In genomic region chr5:148904440-148904839, GRCh38 we compare ENCODE assay signal across 16 cellular contexts.
DNase-seq lines count a peak whose midpoint lies in the region; ATAC-seq and TF ChIP-seq lines count a peak whose summit lies in the region.
"Had no signal": no experiment of that assay in that cellular context is flagged by ENCODE, and none has a peak within 500 bp of the region (broad histone marks: within the 10 kb centered on the region; RNA-seq: fewer than 3 reads in every experiment).

No MANE protein-coding gene starts in this region.

- intact Hi-C loops in sciatic nerve (cut with DNase I) = no loop called here
- intact Hi-C loops in activated naive CD4-positive, alpha-beta T cell treated with anti-CD3 and anti-CD28 coated beads for 36 hours (cut with micrococcal nuclease) = no loop called here

- H3K27me3 ChIP-seq in GM23338 (ENCODE audit: insufficient read depth) = no peaks in the 10 kb centered on the region
- no peaks in the 10 kb centered on the region for H3K27me3 ChIP-seq in layer of hippocampus (ENCODE audit: control insufficient read depth, insufficient read depth, low read length)
- H3K27me3 ChIP-seq: body of pancreas, tibial nerve had no signal

- H4K20me1 ChIP-seq in GM23338 (replicated peaks; ENCODE audit: insufficient read depth) = no peaks in the 10 kb centered on the region

- no peaks in the 10 kb centered on the region for H3K36me3 ChIP-seq in GM23338 (ENCODE audit: insufficient read depth)
- H3K36me3 ChIP-seq: tibial nerve had no signal

- no peak overlapping the region for H3K4me3 ChIP-seq in GM23338
- H3K4me3 ChIP-seq: body of pancreas, tibial nerve had no signal

- no peak for TF ChIP-seq CTCF in GM23338 (conservative IDR thresholded peaks at IDR 0.05; ENCODE audit: low read depth in 2 of 2)
- TF ChIP-seq CTCF in RWPE1 (conservative IDR thresholded peaks at IDR 0.05; ENCODE audit: low read depth) = no peak
- TF ChIP-seq CTCF in GM10248 (IDR thresholded peaks at IDR 0.05; ENCODE audit: control extremely low read depth, extremely low read depth, low read depth, missing control alignments) = no peak

- H3K27ac Mint-ChIP-seq in GM23338 = no peak overlapping the region
- H3K27ac Mint-ChIP-seq in activated naive CD4-positive, alpha-beta T cell treated with anti-CD3 and anti-CD28 coated beads for 36 hours = no peak overlapping the region
- no peak overlapping the region for H3K27ac Mint-ChIP-seq in activated CD8-positive, alpha-beta memory T cell treated with anti-CD3 and anti-CD28 coated beads, Interleukin-2, amount 10 ng/mL, durations not matched to agents 7 days and 5 days
- H3K27ac Mint-ChIP-seq: activated T-helper 1 cell treated with anti-CD3 and anti-CD28 coated beads, Interleukin-12 subunit alpha, Interleukin-12 subunit beta, Interleukin-2, Interleukin-4 antibody, amounts not matched to agents 30 ng/mL and 10 ng/mL and 1 ng/mL, durations not matched to agents 14 hours and 24 hours and 36 hours; nephron progenitor cell had no signal

- no peaks in the 10 kb centered on the region for H3K9me3 Mint-ChIP-seq in GM23338
- H3K9me3 Mint-ChIP-seq in activated naive CD4-positive, alpha-beta T cell treated with anti-CD3 and anti-CD28 coated beads for 36 hours = no peaks in the 10 kb centered on the region
- no peaks in the 10 kb centered on the region for H3K9me3 Mint-ChIP-seq in activated CD8-positive, alpha-beta memory T cell treated with anti-CD3 and anti-CD28 coated beads, Interleukin-2, amount 10 ng/mL, durations not matched to agents 7 days and 5 days (ENCODE audit: low read depth)
- H3K9me3 Mint-ChIP-seq: activated T-helper 1 cell treated with anti-CD3 and anti-CD28 coated beads, Interleukin-12 subunit alpha, Interleukin-12 subunit beta, Interleukin-2, Interleukin-4 antibody, amounts not matched to agents 30 ng/mL and 10 ng/mL and 1 ng/mL, durations not matched to agents 14 hours and 24 hours and 36 hours; nephron progenitor cell had no signal

- H3K4me1 Mint-ChIP-seq in GM23338 = no peaks in the 10 kb centered on the region
- H3K4me1 Mint-ChIP-seq in activated naive CD4-positive, alpha-beta T cell treated with anti-CD3 and anti-CD28 coated beads for 36 hours (ENCODE audit: low read depth) = no peaks in the 10 kb centered on the region
- peaks cover 5% of the 10 kb centered on the region for H3K4me1 Mint-ChIP-seq in activated CD8-positive, alpha-beta memory T cell treated with anti-CD3 and anti-CD28 coated beads, Interleukin-2, amount 10 ng/mL, durations not matched to agents 7 days and 5 days

- H3K27ac ChIP-seq in GM23338 (ENCODE audit: low read depth) = no peak overlapping the region
- peak overlapping the region; percentile 63 for H3K27ac ChIP-seq in cingulate gyrus (ENCODE audit: low read depth, low read length)
- H3K27ac ChIP-seq in layer of hippocampus (ENCODE audit: low read depth, low read length) = peak overlapping the region; percentile 50
- no peak overlapping the region for H3K27ac ChIP-seq in RWPE1
- H3K27ac ChIP-seq: body of pancreas had no signal

- DNase-seq in GM23338 (ENCODE audit: low spot score) = no peak
- DNase-seq in sciatic nerve (ENCODE audit: low spot score) = no peak
- no peak for DNase-seq in RWPE1 (ENCODE audit: low spot score)
- no peak for DNase-seq in activated naive CD4-positive, alpha-beta T cell treated with anti-CD3 and anti-CD28 coated beads for 36 hours
- no peak for DNase-seq in activated CD8-positive, alpha-beta memory T cell treated with anti-CD3 and anti-CD28 coated beads, Interleukin-2, amount 10 ng/mL, durations not matched to agents 7 days and 5 days
- DNase-seq in GM10248 (ENCODE audit: extremely low spot score) = no peak
- DNase-seq: activated CD4-positive, alpha-beta T cell treated with anti-CD3 and anti-CD28 coated beads for 4 hours; nephron progenitor cell; PC-3; stimulated activated CD4-positive, alpha-beta T cell treated with anti-CD3 and anti-CD28 coated beads, Interleukin-12 subunit alpha, Interleukin-12 subunit beta, amount 100 ng/mL, for 4 hours had no signal

- peaks cover 5% of the 10 kb centered on the region; the same call in 1 of the 2 replicates for H3K4me1 ChIP-seq in GM23338 (ENCODE audit: insufficient read depth)
- H3K4me1 ChIP-seq: body of pancreas had no signal

- H3K27me3 Mint-ChIP-seq in GM23338 (ENCODE audit: insufficient read depth, low read depth, poor library complexity) = no peaks in the 10 kb centered on the region
- H3K27me3 Mint-ChIP-seq in activated naive CD4-positive, alpha-beta T cell treated with anti-CD3 and anti-CD28 coated beads for 36 hours (ENCODE audit: low read depth) = peaks cover 6% of the 10 kb centered on the region
- no peaks in the 10 kb centered on the region for H3K27me3 Mint-ChIP-seq in activated CD8-positive, alpha-beta memory T cell treated with anti-CD3 and anti-CD28 coated beads, Interleukin-2, amount 10 ng/mL, durations not matched to agents 7 days and 5 days

- H3K79me2 ChIP-seq in GM23338 (replicated peaks; ENCODE audit: insufficient read depth) = no peaks in the 10 kb centered on the region

- CTCF ChIA-PET in RWPE1 (lab: Yijun Ruan, JAX) (interaction anchor here (0.6 kb wide), 1 partner anchor 852 kb away, joined by 4 read pairs; no protein-coding TSS in a partner anchor), GM10248 (lab: Yijun Ruan, JAX) (interaction anchor here (1.3 kb wide), 2 partner anchors 9 to 12 kb away, joined by 3 read pairs; no protein-coding TSS in a partner anchor)
- CTCF ChIA-PET in activated naive CD4-positive, alpha-beta T cell treated with anti-CD3 and anti-CD28 coated beads for 36 hours (lab: Charles Lee) = interaction anchor here (0.6 kb wide), 1 partner anchor 34 kb away, joined by 3 read pairs; no protein-coding TSS in a partner anchor
- CTCF ChIA-PET in activated CD8-positive, alpha-beta memory T cell treated with anti-CD3 and anti-CD28 coated beads, Interleukin-2, amount 10 ng/mL, durations not matched to agents 7 days and 5 days (lab: Charles Lee) = interaction anchor here (1.6 kb wide), 1 partner anchor 12 kb away, joined by 3 read pairs; no protein-coding TSS in a partner anchor

- POLR2A ChIA-PET in RWPE1 (lab: Yijun Ruan, JAX; ENCODE audit: low non-redundant PET) (no interaction called here), GM10248 (lab: Yijun Ruan, JAX) (no interaction called here)

- peak overlapping the region; percentile 81; the same call in 1 of the 2 replicates for H2AFZ ChIP-seq in GM23338

- no peaks in the 10 kb centered on the region for H3K36me3 Mint-ChIP-seq in GM23338 (ENCODE audit: low read depth)
- no peaks in the 10 kb centered on the region for H3K36me3 Mint-ChIP-seq in activated naive CD4-positive, alpha-beta T cell treated with anti-CD3 and anti-CD28 coated beads for 36 hours (ENCODE audit: low read depth)
- H3K36me3 Mint-ChIP-seq in activated CD8-positive, alpha-beta memory T cell treated with anti-CD3 and anti-CD28 coated beads, Interleukin-2, amount 10 ng/mL, durations not matched to agents 7 days and 5 days = no peaks in the 10 kb centered on the region

- H3K4me2 ChIP-seq in GM23338 = no peak overlapping the region

- no peak overlapping the region for H3K4me3 Mint-ChIP-seq in GM23338
- H3K4me3 Mint-ChIP-seq in activated naive CD4-positive, alpha-beta T cell treated with anti-CD3 and anti-CD28 coated beads for 36 hours = no peak overlapping the region
- no peak overlapping the region for H3K4me3 Mint-ChIP-seq in activated CD8-positive, alpha-beta memory T cell treated with anti-CD3 and anti-CD28 coated beads, Interleukin-2, amount 10 ng/mL, durations not matched to agents 7 days and 5 days
- H3K4me3 Mint-ChIP-seq: activated T-helper 1 cell treated with anti-CD3 and anti-CD28 coated beads, Interleukin-12 subunit alpha, Interleukin-12 subunit beta, Interleukin-2, Interleukin-4 antibody, amounts not matched to agents 30 ng/mL and 10 ng/mL and 1 ng/mL, durations not matched to agents 14 hours and 24 hours and 36 hours; nephron progenitor cell had no signal

- no peaks in the 10 kb centered on the region for H3F3A ChIP-seq in GM23338 (replicated peaks; ENCODE audit: low read depth)

- ATAC-seq in GM23338 (peak; percentile 79), sciatic nerve (peak; percentile 59)
- no peak for ATAC-seq in activated CD8-positive, alpha-beta memory T cell treated with anti-CD3 and anti-CD28 coated beads, Interleukin-2, amount 10 ng/mL, durations not matched to agents 7 days and 5 days
- ATAC-seq: body of pancreas, left colon, PC-3 had no signal

- peaks cover 8% of the 10 kb centered on the region; the same call in 1 of the 2 replicates for H3K9me2 ChIP-seq in GM23338 (ENCODE audit: insufficient read depth)

TF ChIP-seq in GM23338, 12 proteins besides CTCF, POLR2A, EP300 and RAD21 (continues in another document):
- TF ChIP-seq STAT1 (IDR thresholded peaks at IDR 0.05; ENCODE audit: unreplicated experiment) = no peak

Comparison
In these comparisons a context has a peak if more than half of its experiments do, and no peak if none do; other contexts are left out.
1. H3K27ac ChIP-seq: peak in cingulate gyrus (single experiment) and layer of hippocampus (single experiment); none in GM23338 (single experiment) and RWPE1 (single experiment).